Comparison of ENCODE assay signal across 8 cellular contexts in the genomic region with DNA sequence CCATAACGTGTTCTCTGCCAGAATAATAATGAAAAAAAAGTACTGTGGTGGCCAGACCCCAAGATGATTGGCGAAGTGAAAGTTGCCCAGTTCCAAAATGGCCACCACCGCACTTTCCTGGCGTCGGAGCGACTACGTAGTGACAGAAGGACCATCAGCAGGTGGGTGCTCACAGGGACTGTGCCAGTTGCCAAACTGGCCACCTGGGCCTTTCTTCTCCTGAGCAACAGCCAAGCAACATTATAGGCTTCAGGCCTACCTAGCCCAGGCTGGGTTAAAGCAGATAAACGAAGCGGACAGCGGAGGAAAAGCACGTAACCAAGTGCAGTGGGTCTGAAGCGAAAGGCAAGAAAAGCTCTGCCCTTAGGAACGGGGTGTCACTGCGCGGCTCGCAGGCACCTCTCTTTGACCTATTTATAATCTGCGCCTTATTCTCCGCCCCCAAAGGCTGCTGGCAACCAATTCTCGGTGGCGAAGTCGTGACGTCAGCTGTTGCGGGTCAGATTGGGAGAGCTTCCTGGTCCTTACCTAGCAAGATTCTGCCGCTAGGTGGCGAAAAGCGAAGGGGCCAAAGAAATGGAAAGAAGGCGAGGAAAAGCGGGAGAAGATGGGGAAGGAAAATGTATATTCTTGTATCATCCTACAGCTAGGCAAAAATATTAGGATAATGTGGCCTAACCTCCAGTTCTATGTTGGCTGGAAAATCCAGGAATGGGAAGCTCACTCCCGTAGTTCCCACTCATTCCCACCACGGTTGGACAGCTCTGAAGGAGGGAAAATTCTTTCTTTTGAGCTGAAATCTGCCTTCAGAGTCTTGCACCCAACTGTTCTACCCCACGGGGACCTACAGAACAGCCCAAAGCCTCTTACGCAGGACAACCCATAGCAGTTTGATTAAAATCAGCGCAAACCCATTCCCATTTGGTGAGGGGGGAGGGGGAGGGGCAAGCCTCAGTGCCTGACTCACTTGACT. TPM values are rescaled to one million over a fixed set of nuclear protein-coding genes. Genes with fewer than 3 reads are reported as not detected.
DNase-seq lines count a peak whose midpoint lies in the region; ATAC-seq and TF ChIP-seq lines count a peak whose summit lies in the region.

No MANE protein-coding gene starts in this region.

- H3F3A ChIP-seq in OCI-LY1 (ENCODE audit: insufficient read depth, low read length), result no peaks in the 10 kb centered on the region

- no peaks in the 10 kb centered on the region for H3K36me3 ChIP-seq in OCI-LY1 (ENCODE audit: insufficient read depth, low read length)

- peak overlapping the region; percentile 62; the same call in 1 of the 2 replicates for H2AFZ ChIP-seq in OCI-LY1 (ENCODE audit: low read length)

- no peaks in the 10 kb centered on the region for H4K20me1 ChIP-seq in OCI-LY1 (ENCODE audit: insufficient read depth, low read length)

- H3K4me3 ChIP-seq in OCI-LY1 (ENCODE audit: low read depth, low read length, poor library complexity, severe bottlenecking), result peak overlapping the region; percentile 61

- H3K9me3 ChIP-seq in OCI-LY1 (ENCODE audit: low read length), result no peaks in the 10 kb centered on the region

- peak overlapping the region; percentile 50; the same call in 1 of the 2 replicates for H3K9ac ChIP-seq in OCI-LY1 (ENCODE audit: low read length)

- no peaks in the 10 kb centered on the region for H3K9me2 ChIP-seq in OCI-LY1 (ENCODE audit: low read depth, low read length)

- peak; percentile 89 for TF ChIP-seq CTCF in OCI-LY1 (IDR thresholded peaks at IDR 0.05; ENCODE audit: low read length)

- H3K4me1 ChIP-seq in OCI-LY1 (ENCODE audit: insufficient read depth, low read length, severe bottlenecking), result peaks cover 12% of the 10 kb centered on the region

- ATAC-seq in GM21515 (IDR thresholded peaks at IDR 0.05; ENCODE audit: unreplicated experiment), result peak; percentile 98

- H3K27ac ChIP-seq in OCI-LY1 (ENCODE audit: low read depth, low read length, poor library complexity, severe bottlenecking) (no peak overlapping the region), epithelial cell of prostate (peak overlapping the region; percentile 48)

- H3K79me2 ChIP-seq in OCI-LY1 (ENCODE audit: insufficient read depth, low read length), result no peaks in the 10 kb centered on the region

- peak; percentile 94 for DNase-seq in DMS 273 treated with DMSO at 0.1 percent for 48 hours (lab: John Stamatoyannopoulos, UW)
- DNase-seq in HuH-7 (ENCODE audit: low spot score), result peak; percentile 67
- peak; percentile 96 for DNase-seq in activated T-cell treated with anti-CD3 and anti-CD28 coated beads for 24 hours (ENCODE audit: low read depth)
- peak; percentile 74 for DNase-seq in epithelial cell of prostate (ENCODE audit: low read depth, low spot score)
- peak; percentile 99 for DNase-seq in mucosa of gallbladder (ENCODE audit: low spot score)
- peak; percentile 93 to 99 for DNase-seq in stimulated activated CD8-positive, alpha-beta memory T cell treated with anti-CD3 and anti-CD28 coated beads, Interleukin-4, amount 100 ng/mL, for 4 hours (ENCODE audit: low read depth in 2 of 2, low spot score in 1 of 2)

- peak overlapping the region; percentile 86 for H3K4me2 ChIP-seq in OCI-LY1 (ENCODE audit: low read length)

- H3K27me3 ChIP-seq in OCI-LY1 (ENCODE audit: insufficient read depth, low read length), result no peaks in the 10 kb centered on the region

RNA-seq across cellular contexts. Expression of a gene that starts 6.9 kb away (rescaled TPM):
- total RNA-seq in mucosa of gallbladder, result not detected

RNA-seq across cellular contexts. Expression of a gene that starts 17.0 kb away (rescaled TPM):
- 52.4 TPM for total RNA-seq in mucosa of gallbladder

RNA-seq across cellular contexts. Expression of a gene that starts 31.0 kb away (rescaled TPM):
- 0.12 TPM for total RNA-seq in mucosa of gallbladder
